32 cellular contexts compared by ENCODE assay signal in the genomic region with DNA sequence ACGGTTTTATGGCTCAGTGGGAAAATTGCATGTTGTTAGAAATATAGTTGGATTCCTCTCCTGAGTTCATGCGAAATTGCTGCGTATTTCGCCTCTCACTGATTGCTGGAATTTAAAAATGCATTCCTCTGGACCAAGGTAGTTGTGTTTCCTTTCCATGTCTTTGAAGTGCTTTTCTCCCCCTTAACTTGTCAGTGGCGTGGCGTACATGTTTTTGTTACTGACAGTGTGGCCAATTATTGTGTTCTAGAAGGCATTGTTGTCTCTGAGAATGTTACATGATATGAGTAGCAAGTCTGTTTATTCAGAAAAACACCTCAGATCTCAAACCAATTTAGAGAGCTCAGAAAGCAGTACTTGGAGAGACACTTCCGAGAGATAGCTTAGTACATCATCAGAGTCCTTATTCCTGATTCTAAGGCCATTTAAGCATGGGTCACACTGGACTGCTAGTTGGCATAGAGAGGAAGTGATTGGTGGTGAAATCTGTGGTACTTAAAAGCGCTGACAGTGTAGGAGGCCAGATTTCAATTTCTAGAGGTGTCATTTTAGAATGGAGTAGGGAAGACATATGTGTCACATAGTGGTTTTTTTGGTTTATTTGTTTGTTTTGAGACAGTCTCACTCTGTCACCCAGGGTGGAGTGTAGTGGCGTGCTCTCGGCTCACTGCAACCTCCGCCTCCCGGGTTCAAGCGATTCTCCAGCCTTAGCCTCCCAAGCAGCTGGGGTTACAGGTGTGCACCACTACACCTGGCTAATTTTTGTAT.
"Had no signal": no experiment of that assay in that cellular context is flagged by ENCODE, and none has a peak within 500 bp of the region (broad histone marks: within the 10 kb centered on the region; RNA-seq: fewer than 3 reads in every experiment).

No MANE protein-coding gene starts in this region.

- H3K27me3 ChIP-seq: adrenal gland, neutrophil, uterus had no signal

- ATAC-seq: activated T-cell treated with anti-CD3 and anti-CD28 coated beads, Interleukin-2, amount 50 U/mL, for 72 hours; esophagus mucosa; left lobe of liver; sciatic nerve had no signal

- H3K9me3 ChIP-seq: adrenal gland, neutrophil, thoracic aorta, uterus had no signal

- FAIRE-seq: kidney had no signal

- H3K27ac Mint-ChIP-seq: activated naive CD4-positive, alpha-beta T cell treated with anti-CD3 and anti-CD28 coated beads for 36 hours; activated naive CD8-positive, alpha-beta T cell treated with anti-CD3 and anti-CD28 coated beads for 36 hours; activated T-cell treated with anti-CD3 and anti-CD28 coated beads, Interleukin-2, amount 50 U/mL, for 72 hours; immature natural killer cell; nephron; stimulated activated naive CD8-positive, alpha-beta T cell treated with anti-CD3 and anti-CD28 coated beads, Interleukin-15, Interleukin-2, amounts not matched to agents 100 ng/mL and 50 ng/mL, for 24 hours; T-helper 2 cell treated with Interferon-gamma antibody and Interleukin-4, amounts not matched to agents 5 μg/mL and 100 μg/mL, for 36 hours; type B pancreatic cell had no signal

- H3K9me3 Mint-ChIP-seq: activated T-cell treated with anti-CD3 and anti-CD28 coated beads, Interleukin-2, amount 50 U/mL, for 72 hours; brain; nephron; stimulated activated naive CD8-positive, alpha-beta T cell treated with anti-CD3 and anti-CD28 coated beads, Interleukin-15, Interleukin-2, amounts not matched to agents 100 ng/mL and 50 ng/mL, for 24 hours; T-helper 2 cell treated with Interferon-gamma antibody and Interleukin-4, amounts not matched to agents 5 μg/mL and 100 μg/mL, for 36 hours; type B pancreatic cell had no signal

- H3K4me3 Mint-ChIP-seq: activated naive CD4-positive, alpha-beta T cell treated with anti-CD3 and anti-CD28 coated beads for 36 hours; activated naive CD8-positive, alpha-beta T cell treated with anti-CD3 and anti-CD28 coated beads for 36 hours; activated T-cell treated with anti-CD3 and anti-CD28 coated beads, Interleukin-2, amount 50 U/mL, for 72 hours; brain; immature natural killer cell; nephron; stimulated activated naive CD8-positive, alpha-beta T cell treated with anti-CD3 and anti-CD28 coated beads, Interleukin-15, Interleukin-2, amounts not matched to agents 100 ng/mL and 50 ng/mL, for 24 hours; T-helper 2 cell treated with Interferon-gamma antibody and Interleukin-4, amounts not matched to agents 5 μg/mL and 100 μg/mL, for 36 hours; type B pancreatic cell had no signal

- H3K4me1 Mint-ChIP-seq: activated naive CD8-positive, alpha-beta T cell treated with anti-CD3 and anti-CD28 coated beads for 36 hours; immature natural killer cell had no signal

- H3K36me3 Mint-ChIP-seq: activated naive CD8-positive, alpha-beta T cell treated with anti-CD3 and anti-CD28 coated beads for 36 hours; brain; immature natural killer cell; type B pancreatic cell had no signal

- H3K27ac ChIP-seq: adrenal gland, neutrophil, skin epidermis, thoracic aorta, uterus had no signal

- H3K4me3 ChIP-seq: adrenal gland, lung, skin epidermis, thoracic aorta, uterus had no signal

- H3K36me3 ChIP-seq: adrenal gland, neutrophil, thoracic aorta, uterus had no signal

- DNase-seq: activated CD4-positive, alpha-beta T cell treated with anti-CD3 and anti-CD28 coated beads for 4 hours; activated CD4-positive, alpha-beta T cell treated with anti-CD3 and anti-CD28 coated beads, Interleukin-2, amount 50 U/mL, for 4 hours; activated effector memory CD4-positive, alpha-beta T cell treated with Interleukin-2 at 50 U/mL for 16 hours; activated naive CD4-positive, alpha-beta T cell treated with anti-CD3 and anti-CD28 coated beads for 36 hours; activated naive CD8-positive, alpha-beta T cell treated with anti-CD3 and anti-CD28 coated beads for 36 hours; activated T-cell treated with anti-CD3 and anti-CD28 coated beads for 4 hours; activated T-cell treated with anti-CD3 and anti-CD28 coated beads, Interleukin-2, amount 50 U/mL, for 72 hours; adrenal gland; aorta; central memory CD4-positive, alpha-beta T cell; foreskin fibroblast; head of caudate nucleus; hypothalamus; immature natural killer cell; kidney; mesendoderm; stimulated activated CD4-positive, alpha-beta T cell treated with anti-CD3 and anti-CD28 coated beads, Interleukin-12 subunit alpha, Interleukin-12 subunit beta, amount 100 ng/mL, for 4 hours; stimulated activated CD4-positive, alpha-beta T cell treated with anti-CD3 and anti-CD28 coated beads, Interleukin-4, amount 100 ng/mL, for 1 hour; T-helper 1 cell; uterus had no signal

- H3K4me1 ChIP-seq: adrenal gland, uterus had no signal

- H3K27me3 Mint-ChIP-seq: brain; stimulated activated naive CD8-positive, alpha-beta T cell treated with anti-CD3 and anti-CD28 coated beads, Interleukin-15, Interleukin-2, amounts not matched to agents 100 ng/mL and 50 ng/mL, for 24 hours; type B pancreatic cell had no signal
